8 cellular contexts compared by ENCODE assay signal in genomic region chr6:148947621-148948444, GRCh38.
DNase-seq lines count a peak whose midpoint lies in the region; ATAC-seq and TF ChIP-seq lines count a peak whose summit lies in the region.

No MANE protein-coding gene starts in this region.

- no peak overlapping the region for H3K4me3 ChIP-seq in A673 (ENCODE audit: low read depth, low read length, poor library complexity, severe bottlenecking)
- no peak overlapping the region for H3K4me3 ChIP-seq in effector memory CD4-positive, alpha-beta T cell (ENCODE audit: insufficient read depth, low read depth, low read length, poor library complexity, severe bottlenecking)

- H3K4me1 Mint-ChIP-seq in activated CD4-positive, alpha-beta memory T cell treated with anti-CD3 and anti-CD28 coated beads for 36 hours (ENCODE audit: low read depth) = peaks cover 17% of the 10 kb centered on the region
- peaks cover 9% of the 10 kb centered on the region for H3K4me1 Mint-ChIP-seq in memory B cell

- CTCF ChIA-PET in A673 (lab: Charles Lee) = no interaction called here
- CTCF ChIA-PET in activated CD4-positive, alpha-beta memory T cell treated with anti-CD3 and anti-CD28 coated beads for 36 hours (lab: Charles Lee) = interaction anchor here (1.0 to 3.3 kb wide), 8 partner anchors 9 to 388 kb away, joined by 3 to 13 read pairs (median 6); no protein-coding TSS in a partner anchor

- H3K27ac ChIP-seq in A673 (ENCODE audit: low read depth, low read length, poor library complexity, severe bottlenecking) = no peak overlapping the region
- H3K27ac ChIP-seq in effector memory CD4-positive, alpha-beta T cell (ENCODE audit: insufficient read depth, low read length, poor library complexity, severe bottlenecking) = no peak overlapping the region

- POLR2A ChIA-PET in A673 (lab: Charles Lee; ENCODE audit: low non-redundant PET) = no interaction called here
- POLR2A ChIA-PET in activated CD4-positive, alpha-beta memory T cell treated with anti-CD3 and anti-CD28 coated beads for 36 hours (lab: Charles Lee) = no interaction called here

- H3K36me3 Mint-ChIP-seq in activated CD4-positive, alpha-beta memory T cell treated with anti-CD3 and anti-CD28 coated beads for 36 hours = no peaks in the 10 kb centered on the region
- H3K36me3 Mint-ChIP-seq in memory B cell = peaks cover 5% of the 10 kb centered on the region

- peak; percentile 78 for DNase-seq in A673 (ENCODE audit: low spot score)
- peak; percentile 82 for DNase-seq in NCI-H748 treated with DMSO at 0.1 percent for 48 hours (lab: John Stamatoyannopoulos, UW)
- DNase-seq in activated CD4-positive, alpha-beta memory T cell treated with anti-CD3 and anti-CD28 coated beads for 36 hours = peak; percentile 86
- peak; percentile 57 to 73 (median 64) for DNase-seq in effector memory CD4-positive, alpha-beta T cell
- peak; percentile 82 to 85 for DNase-seq in memory B cell (ENCODE audit: low spot score in 2 of 2)
- DNase-seq in stimulated activated CD8-positive, alpha-beta memory T cell treated with anti-CD3 and anti-CD28 coated beads, Interleukin-15, amount 100 ng/mL, for 48 hours (ENCODE audit: low read depth in 2 of 2) = peak; percentile 42 to 49

- no peaks in the 10 kb centered on the region for H3K27me3 Mint-ChIP-seq in activated CD4-positive, alpha-beta memory T cell treated with anti-CD3 and anti-CD28 coated beads for 36 hours
- no peaks in the 10 kb centered on the region for H3K27me3 Mint-ChIP-seq in memory B cell

- H3K4me1 ChIP-seq in A673 (ENCODE audit: insufficient read depth, low read length, poor library complexity, severe bottlenecking) = no peaks in the 10 kb centered on the region
- H3K4me1 ChIP-seq in effector memory CD4-positive, alpha-beta T cell (ENCODE audit: control insufficient read depth, insufficient read depth, low read length, poor library complexity, severe bottlenecking) = no peaks in the 10 kb centered on the region

- no TSS peak for BruUV-seq in A673 (replicated peaks; lab: Mats Ljungman, UMichigan)

- H3K9me3 Mint-ChIP-seq in activated CD4-positive, alpha-beta memory T cell treated with anti-CD3 and anti-CD28 coated beads for 36 hours = no peaks in the 10 kb centered on the region
- no peaks in the 10 kb centered on the region for H3K9me3 Mint-ChIP-seq in memory B cell

- no peaks in the 10 kb centered on the region for H3K9me3 ChIP-seq in A673 (ENCODE audit: low read depth, low read length, poor library complexity, severe bottlenecking)
- H3K9me3 ChIP-seq in effector memory CD4-positive, alpha-beta T cell (ENCODE audit: control insufficient read depth, low read length) = no peaks in the 10 kb centered on the region

- H3K4me3 Mint-ChIP-seq in activated CD4-positive, alpha-beta memory T cell treated with anti-CD3 and anti-CD28 coated beads for 36 hours = no peak overlapping the region
- H3K4me3 Mint-ChIP-seq in memory B cell = no peak overlapping the region

- no peak overlapping the region for H3K27ac Mint-ChIP-seq in activated CD4-positive, alpha-beta memory T cell treated with anti-CD3 and anti-CD28 coated beads for 36 hours
- H3K27ac Mint-ChIP-seq in memory B cell = peak overlapping the region; percentile 17

- H3K36me3 ChIP-seq in A673 (ENCODE audit: insufficient read depth, low read length, poor library complexity, severe bottlenecking) = no peaks in the 10 kb centered on the region
- H3K36me3 ChIP-seq in effector memory CD4-positive, alpha-beta T cell (ENCODE audit: control insufficient read depth, insufficient read depth, low read length) = no peaks in the 10 kb centered on the region

- intact Hi-C loops in A673 (cut with micrococcal nuclease; ENCODE audit: unreplicated experiment) = loop anchor here (1.0 to 5.0 kb wide), 3 partner anchors 202 to 389 kb away; no protein-coding TSS in a partner anchor
- intact Hi-C loops in activated CD4-positive, alpha-beta memory T cell treated with anti-CD3 and anti-CD28 coated beads for 36 hours (cut with micrococcal nuclease) = loop anchor here (1.0 to 2.0 kb wide), 4 partner anchors 117 to 387 kb away; no protein-coding TSS in a partner anchor

- peak; percentile 86 for TF ChIP-seq CTCF in A673 (conservative IDR thresholded peaks at IDR 0.05; ENCODE audit: low read depth, low read length)

- H3K27me3 ChIP-seq in A673 (replicated peaks; ENCODE audit: insufficient read depth, low read depth, low read length, poor library complexity) = no peaks in the 10 kb centered on the region
- H3K27me3 ChIP-seq in effector memory CD4-positive, alpha-beta T cell (replicated peaks; ENCODE audit: control insufficient read depth, insufficient read depth, low read length, poor library complexity, severe bottlenecking) = no peaks in the 10 kb centered on the region

- ATAC-seq in GM18502 (IDR thresholded peaks at IDR 0.05; ENCODE audit: poor library complexity, unreplicated experiment) = peak; percentile 72
- ATAC-seq in HG03469 (IDR thresholded peaks at IDR 0.05; ENCODE audit: unreplicated experiment) = peak; percentile 62
- ATAC-seq in memory B cell (ENCODE audit: low read depth) = peak; percentile 95
